ENCODE assay signal across 9 cellular contexts in genomic region chr11:5380740-5381342, GRCh38. TPM values are rescaled to one million over a fixed set of nuclear protein-coding genes. Genes with fewer than 3 reads are reported as not detected.
DNase-seq lines count a peak whose midpoint lies in the region; ATAC-seq and TF ChIP-seq lines count a peak whose summit lies in the region.
"Had no signal": no experiment of that assay in that cellular context is flagged by ENCODE, and none has a peak within 500 bp of the region (broad histone marks: within the 10 kb centered on the region; RNA-seq: fewer than 3 reads in every experiment).

No MANE protein-coding gene starts in this region.

- no peak for TF ChIP-seq POLR2A in Peyer's patch (IDR thresholded peaks at IDR 0.05)

- H3K4me3 Mint-ChIP-seq in MCF 10A (ENCODE audit: unreplicated experiment): no peak overlapping the region

- no peaks in the 10 kb centered on the region for H3K27me3 ChIP-seq in Peyer's patch
- H3K27me3 ChIP-seq: BLaER1 treated with 17β-estradiol and CSF1 and Interleukin-3, amounts not matched to agents 10 nM and 100 nM had no signal

- intact Hi-C loops in MCF 10A (cut with micrococcal nuclease): loop anchor here (1.0 to 10.0 kb wide), 6 partner anchors 90 to 1196 kb away; partner anchors contain the start of gene OR52N2

- no peak overlapping the region for H3K27ac ChIP-seq in Peyer's patch
- H3K27ac ChIP-seq: BLaER1 treated with 17β-estradiol and CSF1 and Interleukin-3, amounts not matched to agents 10 nM and 100 nM had no signal

- no TSS peak for BruUV-seq in MCF 10A (replicated peaks; lab: Mats Ljungman, UMichigan)

- H3K9me3 Mint-ChIP-seq in MCF 10A (ENCODE audit: unreplicated experiment): no peaks in the 10 kb centered on the region

- TF ChIP-seq CTCF in Peyer's patch (IDR thresholded peaks at IDR 0.05): peak in 4 of 6 experiments; percentile 35 to 50 (median 44)
- peak; percentile 78 for TF ChIP-seq CTCF in MCF 10A (IDR thresholded peaks at IDR 0.05; ENCODE audit: unreplicated experiment)

- ATAC-seq in GM21367 (IDR thresholded peaks at IDR 0.05; ENCODE audit: unreplicated experiment) (peak; percentile 92), HG03558 (IDR thresholded peaks at IDR 0.05; ENCODE audit: extremely low read depth, unreplicated experiment) (peak; percentile 82)
- peak; percentile 52 for ATAC-seq in stimulated activated naive CD8-positive, alpha-beta T cell treated with anti-CD3 and anti-CD28 coated beads, Interleukin-15, Interleukin-2, amounts not matched to agents 100 U/mL and 50 U/mL, for 24 hours

- H3K4me3 ChIP-seq in Peyer's patch: no peak overlapping the region
- H3K4me3 ChIP-seq: BLaER1 treated with 17β-estradiol and CSF1 and Interleukin-3, amounts not matched to agents 10 nM and 100 nM had no signal

- CTCF ChIA-PET in MCF 10A (lab: Yijun Ruan, JAX): interaction anchor here (0.7 to 2.4 kb wide), 14 partner anchors 10 to 754 kb away, joined by 3 to 14 read pairs (median 5); no protein-coding TSS in a partner anchor

- H3K4me1 Mint-ChIP-seq in MCF 10A (ENCODE audit: insufficient read depth, unreplicated experiment): no peaks in the 10 kb centered on the region

- no peaks in the 10 kb centered on the region for H3K9me3 ChIP-seq in Peyer's patch
- H3K9me3 ChIP-seq: BLaER1 treated with 17β-estradiol and CSF1 and Interleukin-3, amounts not matched to agents 10 nM and 100 nM had no signal

- DNase-seq in NCI-H1694 treated with DMSO at 0.1 percent for 48 hours (lab: John Stamatoyannopoulos, UW): peak; percentile 3
- no peak for DNase-seq in NCI-H1694 (lab: John Stamatoyannopoulos, UW)
- DNase-seq in Peyer's patch: peak in 1 of 3 donors; percentile 49
- DNase-seq in MCF 10A (ENCODE audit: unreplicated experiment): peak; percentile 74
- peak; percentile 66 for DNase-seq in kidney glomerular epithelial cell (lab: John Stamatoyannopoulos, UW)
- peak; percentile 35 for DNase-seq in stimulated activated naive CD8-positive, alpha-beta T cell treated with anti-CD3 and anti-CD28 coated beads, Interleukin-15, Interleukin-2, amounts not matched to agents 100 U/mL and 50 U/mL, for 24 hours

- peaks cover 23% of the 10 kb centered on the region for H3K27me3 Mint-ChIP-seq in MCF 10A (ENCODE audit: insufficient read depth, unreplicated experiment)

- POLR2A ChIA-PET in MCF 10A (lab: Yijun Ruan, JAX): no interaction called here

- H3K36me3 Mint-ChIP-seq in MCF 10A (ENCODE audit: insufficient read depth, unreplicated experiment): no peaks in the 10 kb centered on the region

- H3K36me3 ChIP-seq in Peyer's patch: no peaks in the 10 kb centered on the region
- H3K36me3 ChIP-seq: BLaER1 treated with 17β-estradiol and CSF1 and Interleukin-3, amounts not matched to agents 10 nM and 100 nM had no signal

- H3K4me1 ChIP-seq in Peyer's patch: no peaks in the 10 kb centered on the region
- H3K4me1 ChIP-seq: BLaER1 treated with 17β-estradiol and CSF1 and Interleukin-3, amounts not matched to agents 10 nM and 100 nM had no signal

- H3K27ac Mint-ChIP-seq in MCF 10A (ENCODE audit: low read depth, unreplicated experiment): no peak overlapping the region

RNA-seq across cellular contexts. Expression of gene OR51M1, which starts 2.8 kb away (rescaled TPM):
- total RNA-seq in Peyer's patch (not detected), MCF 10A (2022) (not detected in 2 replicates)

RNA-seq across cellular contexts. Expression of gene OR51B6, which starts 29.5 kb away (rescaled TPM):
- not detected for total RNA-seq in Peyer's patch
- not detected in 2 replicates for total RNA-seq in MCF 10A (2022)

RNA-seq across cellular contexts. Expression of gene OR51B5, which starts 37.5 kb away (rescaled TPM):
- not detected for total RNA-seq in Peyer's patch
- not detected in 2 replicates for total RNA-seq in MCF 10A (2022)

RNA-seq across cellular contexts. Expression of gene OR51Q1, which starts 41.1 kb away (rescaled TPM):
- total RNA-seq in Peyer's patch (not detected), MCF 10A (2022) (not detected in 2 replicates)

RNA-seq across cellular contexts. Expression of gene OR51B2, which starts 56.7 kb away (rescaled TPM):
- not detected for total RNA-seq in Peyer's patch
- not detected in 2 replicates for total RNA-seq in MCF 10A (2022)
